ENCODE assay signal across 1 cellular context in genomic region chr3:101500208-101500607, GRCh38.
TF ChIP-seq lines count a peak whose summit lies in the region.

No MANE protein-coding gene starts in this region.

TF ChIP-seq in HepG2, 621 proteins besides CTCF, POLR2A, EP300 and RAD21 (continued from another document):
- TF ChIP-seq KLF6 (CRISPR knock-in tag; IDR thresholded peaks at IDR 0.05) (no peak), DR1 (CRISPR knock-in tag; IDR thresholded peaks at IDR 0.05) (no peak), ZNF770 (CRISPR knock-in tag; IDR thresholded peaks at IDR 0.05) (peak; percentile 28; the same call in 1 of the 2 replicates), GLI4 (CRISPR knock-in tag; IDR thresholded peaks at IDR 0.05; ENCODE audit: borderline replicate concordance) (no peak), CHD2 (IDR thresholded peaks at IDR 0.05; ENCODE audit: low read depth, low read length) (no peak), ZNF121 (CRISPR knock-in tag; IDR thresholded peaks at IDR 0.05) (peak; percentile 60; the same call in 1 of the 2 replicates), MXD4 (CRISPR knock-in tag; IDR thresholded peaks at IDR 0.05) (no peak)
